Comparison of ENCODE assay signal across 15 cellular contexts in genomic region chr7:74775111-74775510, GRCh38. TPM values are rescaled to one million over a fixed set of nuclear protein-coding genes. Genes with fewer than 3 reads are reported as not detected.
DNase-seq lines count a peak whose midpoint lies in the region; ATAC-seq lines count a peak whose summit lies in the region.
"Not testable (repeated sequence)": the region's sequence is repeated elsewhere in the genome, so short reads cannot be mapped to it uniquely, and the experiment has no call there.
"Had no signal": no experiment of that assay in that cellular context is flagged by ENCODE, and none has a peak within 500 bp of the region (broad histone marks: within the 10 kb centered on the region; RNA-seq: fewer than 3 reads in every experiment).

No MANE protein-coding gene starts in this region.

- not testable (repeated sequence) for H3K9me3 Mint-ChIP-seq in activated naive CD4-positive, alpha-beta T cell treated with anti-CD3 and anti-CD28 coated beads, Interleukin-2, amount 50 U/mL, for 72 hours; stimulated activated naive B cell treated with anti-CD40 and anti-IgM and Interleukin-4, amounts not matched to agents 10 μg/mL and 1 μg/mL and 100 μg/mL, for 72 hours

- ATAC-seq in GM18858 (IDR thresholded peaks at IDR 0.05; ENCODE audit: unreplicated experiment) (peak; percentile 41), GM19351 (IDR thresholded peaks at IDR 0.05; ENCODE audit: unreplicated experiment) (peak; percentile 35), GM21619 (IDR thresholded peaks at IDR 0.05; ENCODE audit: unreplicated experiment) (peak; percentile 38), HG02798 (IDR thresholded peaks at IDR 0.05; ENCODE audit: poor library complexity, unreplicated experiment) (peak; percentile 30), HG03045 (IDR thresholded peaks at IDR 0.05; ENCODE audit: unreplicated experiment) (peak; percentile 36)
- peak; percentile 58 to 69 for ATAC-seq in activated CD4-positive, CD25-positive, alpha-beta regulatory T cell treated with anti-CD3 and anti-CD28 coated beads, Interleukin-2, amount 50 U/mL, for 24 hours
- ATAC-seq in activated naive CD4-positive, alpha-beta T cell treated with anti-CD3 and anti-CD28 coated beads, Interleukin-2, amount 50 U/mL, for 72 hours = peak; percentile 49 to 61
- ATAC-seq in stimulated activated naive B cell treated with anti-CD40 and anti-IgM and Interleukin-4, amounts not matched to agents 10 μg/mL and 1 μg/mL and 100 μg/mL, for 72 hours (replicated peaks) = peak; percentile 39 to 42

- DNase-seq in activated naive CD4-positive, alpha-beta T cell treated with anti-CD3 and anti-CD28 coated beads, Interleukin-2, amount 50 U/mL, for 72 hours (ENCODE audit: low spot score in 2 of 2); stimulated activated naive B cell treated with anti-CD40 and anti-IgM and Interleukin-4, amounts not matched to agents 10 μg/mL and 1 μg/mL and 100 μg/mL, for 72 hours: not testable (repeated sequence)

- not testable (repeated sequence) for H3K27ac Mint-ChIP-seq in activated naive CD4-positive, alpha-beta T cell treated with anti-CD3 and anti-CD28 coated beads, Interleukin-2, amount 50 U/mL, for 72 hours; stimulated activated naive B cell treated with anti-CD40 and anti-IgM and Interleukin-4, amounts not matched to agents 10 μg/mL and 1 μg/mL and 100 μg/mL, for 72 hours

- not testable (repeated sequence) for H3K4me3 Mint-ChIP-seq in stimulated activated naive B cell treated with anti-CD40 and anti-IgM and Interleukin-4, amounts not matched to agents 10 μg/mL and 1 μg/mL and 100 μg/mL, for 72 hours

- H3K27me3 Mint-ChIP-seq in stimulated activated naive B cell treated with anti-CD40 and anti-IgM and Interleukin-4, amounts not matched to agents 10 μg/mL and 1 μg/mL and 100 μg/mL, for 72 hours = not testable (repeated sequence)

- H3K36me3 Mint-ChIP-seq in activated naive CD4-positive, alpha-beta T cell treated with anti-CD3 and anti-CD28 coated beads, Interleukin-2, amount 50 U/mL, for 72 hours; stimulated activated naive B cell treated with anti-CD40 and anti-IgM and Interleukin-4, amounts not matched to agents 10 μg/mL and 1 μg/mL and 100 μg/mL, for 72 hours: not testable (repeated sequence)

- not testable (repeated sequence) for H3K4me1 Mint-ChIP-seq in stimulated activated naive B cell treated with anti-CD40 and anti-IgM and Interleukin-4, amounts not matched to agents 10 μg/mL and 1 μg/mL and 100 μg/mL, for 72 hours

RNA-seq across cellular contexts. Expression of gene NCF1, which starts 1.3 kb away (rescaled TPM):
- total RNA-seq in activated naive CD4-positive, alpha-beta T cell treated with anti-CD3 and anti-CD28 coated beads, Interleukin-2, amount 50 U/mL, for 72 hours = 1 to 10 TPM; 1.4 to 3.2 TPM
- total RNA-seq: A172, Calu3, GM23248, HepG2, HT1080, NCI-H460, SJSA1 had no signal
